ENCODE assay signal across 11 cellular contexts in the genomic region with DNA sequence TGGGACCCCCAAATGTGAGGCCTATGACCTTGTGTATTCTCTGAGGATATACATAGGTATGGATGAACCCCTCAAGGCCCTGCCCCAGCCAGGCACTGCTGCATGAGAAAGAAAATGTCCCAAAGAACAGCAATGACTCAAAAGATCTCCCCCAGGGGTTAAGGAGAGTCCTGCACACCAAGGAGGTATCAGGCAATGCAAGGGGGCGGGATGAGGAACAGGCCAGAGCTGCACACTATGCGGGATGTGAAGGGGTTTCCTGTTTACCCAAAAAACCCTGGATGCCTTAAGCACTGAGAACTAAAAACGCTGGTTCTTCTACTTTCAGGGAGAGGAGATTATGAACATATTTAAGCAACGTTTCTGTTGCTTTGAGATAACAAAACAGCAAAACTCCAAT. TPM values are rescaled to one million over a fixed set of nuclear protein-coding genes. Genes with fewer than 3 reads are reported as not detected.
DNase-seq lines count a peak whose midpoint lies in the region; ATAC-seq and TF ChIP-seq lines count a peak whose summit lies in the region.
"Had no signal": no experiment of that assay in that cellular context is flagged by ENCODE, and none has a peak within 500 bp of the region (broad histone marks: within the 10 kb centered on the region; RNA-seq: fewer than 3 reads in every experiment).

No MANE protein-coding gene starts in this region.

- H3K27ac ChIP-seq in BLaER1, result peak overlapping the region; percentile 88
- no peak overlapping the region for H3K27ac ChIP-seq in mesendoderm (ENCODE audit: low read depth, low read length)
- no peak overlapping the region for H3K27ac ChIP-seq in foreskin keratinocyte

- peak overlapping the region; percentile 62 for H3K4me3 Mint-ChIP-seq in activated naive CD8-positive, alpha-beta T cell

- no peak overlapping the region for H2BK120ac ChIP-seq in mesendoderm (ENCODE audit: low read depth, low read length)

- H2BK15ac ChIP-seq in mesendoderm (replicated peaks; ENCODE audit: low read depth), result no peak overlapping the region

- H3K23ac ChIP-seq in mesendoderm (ENCODE audit: low read length), result no peak overlapping the region

- H3K36me3 Mint-ChIP-seq in activated naive CD8-positive, alpha-beta T cell, result peaks cover 2% of the 10 kb centered on the region

- no peak for ATAC-seq in foreskin keratinocyte
- ATAC-seq in GM21360 (IDR thresholded peaks at IDR 0.05; ENCODE audit: unreplicated experiment), result no peak
- no peak for ATAC-seq in HG02870 (IDR thresholded peaks at IDR 0.05; ENCODE audit: unreplicated experiment)
- ATAC-seq: esophagus mucosa had no signal

- no peaks in the 10 kb centered on the region for H3K36me3 ChIP-seq in BLaER1
- H3K36me3 ChIP-seq in mesendoderm (ENCODE audit: control insufficient read depth, insufficient read depth, low read length), result no peaks in the 10 kb centered on the region
- H3K36me3 ChIP-seq: thoracic aorta had no signal

- H3K9me3 ChIP-seq in BLaER1, result no peaks in the 10 kb centered on the region
- H3K9me3 ChIP-seq: thoracic aorta had no signal

- H3K9me3 Mint-ChIP-seq in activated naive CD8-positive, alpha-beta T cell (ENCODE audit: low read depth), result no peaks in the 10 kb centered on the region

- H3K4me2 ChIP-seq in BLaER1 (peak overlapping the region; percentile 98), mesendoderm (ENCODE audit: low read length) (no peak overlapping the region)

- peaks cover 84% of the 10 kb centered on the region for H3K4me1 ChIP-seq in BLaER1
- peaks cover 10% of the 10 kb centered on the region for H3K4me1 ChIP-seq in mesendoderm (ENCODE audit: control insufficient read depth, low read depth, low read length)
- peaks cover 32% of the 10 kb centered on the region for H3K4me1 ChIP-seq in foreskin keratinocyte

- H3K18ac ChIP-seq in mesendoderm (ENCODE audit: low read length), result no peak overlapping the region

- WGBS in mesendoderm (ENCODE audit: extremely low coverage, insufficient coverage, low lambda C conversion rate), result no CpG with 5 or more reads among the region's 4 CpGs

- H3K27ac Mint-ChIP-seq in activated naive CD8-positive, alpha-beta T cell, result peak overlapping the region; percentile 91

- peak overlapping the region; percentile 28 for H3K56ac ChIP-seq in mesendoderm (ENCODE audit: low read length)

- H2BK5ac ChIP-seq in mesendoderm (ENCODE audit: low read length), result no peak overlapping the region

- H3K4me3 ChIP-seq in BLaER1, result peak overlapping the region; percentile 93
- H3K4me3 ChIP-seq in mesendoderm (ENCODE audit: low read length), result no peak overlapping the region
- H3K4me3 ChIP-seq: thoracic aorta had no signal

- H3K27me3 ChIP-seq in BLaER1, result no peaks in the 10 kb centered on the region
- no peaks in the 10 kb centered on the region for H3K27me3 ChIP-seq in mesendoderm (ENCODE audit: insufficient read depth, low read length, poor library complexity)
- no peaks in the 10 kb centered on the region for H3K27me3 ChIP-seq in foreskin keratinocyte

- no peak overlapping the region for H4K5ac ChIP-seq in mesendoderm (ENCODE audit: low read length)

- no peaks in the 10 kb centered on the region for H3K27me3 Mint-ChIP-seq in activated naive CD8-positive, alpha-beta T cell

- no peak overlapping the region for H4K8ac ChIP-seq in mesendoderm (ENCODE audit: low read depth, low read length)

- no peak overlapping the region for H3K4ac ChIP-seq in mesendoderm (ENCODE audit: low read depth, low read length)

- H3K4me1 Mint-ChIP-seq in activated naive CD8-positive, alpha-beta T cell (ENCODE audit: low read depth), result peaks cover 74% of the 10 kb centered on the region

- H2AK5ac ChIP-seq in mesendoderm (ENCODE audit: low read length), result no peak overlapping the region

- in situ Hi-C loops in GM13977 (cut with MboI; ENCODE audit: low pct_unique_long_range_greater_than_20kb, low sequenced_read_pairs, unreplicated experiment), result loop anchor here (10.0 kb wide), 1 partner anchor 82 kb away; no protein-coding TSS in a partner anchor

- H3K9ac ChIP-seq in BLaER1, result peak overlapping the region; percentile 70; the same call in 1 of the 2 replicates
- no peak overlapping the region for H3K9ac ChIP-seq in mesendoderm (ENCODE audit: low read length)

- DNase-seq in GM13977 (ENCODE audit: low spot score) (peak; percentile 31), mesendoderm (no peak), foreskin keratinocyte (no peak), activated gamma-delta T cell treated with Interleukin-2 at 50 U/mL for 16 hours (no peak)
- DNase-seq: activated effector memory CD4-positive, alpha-beta T cell treated with Interleukin-2 at 50 U/mL for 16 hours had no signal

- no peak for TF ChIP-seq CTCF in GM13977 (IDR thresholded peaks at IDR 0.05; ENCODE audit: extremely low read depth, insufficient read depth, missing control alignments)
- no peak for TF ChIP-seq CTCF in foreskin keratinocyte (conservative IDR thresholded peaks at IDR 0.05)

- H3K79me2 ChIP-seq in mesendoderm (ENCODE audit: control insufficient read depth, insufficient read depth, low read length), result peaks cover 60% of the 10 kb centered on the region

- peaks cover 22% of the 10 kb centered on the region for H3K79me1 ChIP-seq in mesendoderm (ENCODE audit: low read length)

- peaks cover 74% of the 10 kb centered on the region for H4K20me1 ChIP-seq in BLaER1

RNA-seq across cellular contexts. Expression of gene RAPGEF1, which starts 3.4 kb away (rescaled TPM):
- polyA plus RNA-seq in mesendoderm (2013, experiment 1 of 2), result 43.2 TPM
- 44.5 TPM for polyA plus RNA-seq in mesendoderm (2013, experiment 2 of 2)
- 31.1 and 34.8 TPM in 2 replicates for total RNA-seq in foreskin keratinocyte
- polyA plus RNA-seq in foreskin keratinocyte, result 10.7 and 12.9 TPM in 2 replicates
